ENCODE assay signal across 10 cellular contexts in genomic region chr1:27071049-27071416, GRCh38. TPM values are rescaled to one million over a fixed set of nuclear protein-coding genes. Genes with fewer than 3 reads are reported as not detected.
DNase-seq lines count a peak whose midpoint lies in the region; ATAC-seq and TF ChIP-seq lines count a peak whose summit lies in the region.
"Had no signal": no experiment of that assay in that cellular context is flagged by ENCODE, and none has a peak within 500 bp of the region (broad histone marks: within the 10 kb centered on the region; RNA-seq: fewer than 3 reads in every experiment).

No MANE protein-coding gene starts in this region.

- H3K27me3 ChIP-seq in H9 (ENCODE audit: insufficient read depth, low read length) (no peaks in the 10 kb centered on the region), RWPE2 (ENCODE audit: insufficient read depth, poor library complexity, severe bottlenecking) (no peaks in the 10 kb centered on the region), foreskin keratinocyte (peaks cover 6% of the 10 kb centered on the region)

- DNase-seq in H9 (peak; percentile 64), RWPE2 (ENCODE audit: low spot score) (no peak), foreskin keratinocyte (peak; percentile 66 to 74), posterior cingulate gyrus (peak in 9 of 10 donors; percentile 26 to 96 (median 80)), T-helper 1 cell (no peak), NCI-H2081 treated with DMSO at 0.1 percent for 48 hours (lab: John Stamatoyannopoulos, UW) (no peak)
- DNase-seq in activated naive CD4-positive, alpha-beta T cell treated with anti-CD3 and anti-CD28 coated beads for 36 hours: no peak
- DNase-seq: activated CD4-positive, alpha-beta T cell treated with anti-CD3 and anti-CD28 coated beads, Interleukin-2, amount 10 ng/mL, durations not matched to agents 7 days and 5 days; NK-92 treated with Interleukin-12 subunit alpha and Interleukin-12 subunit beta, amount 100 ng/mL, for 24 hours had no signal

- H4K8ac ChIP-seq in H9 (replicated peaks; ENCODE audit: insufficient read length, low read depth, low read length): no peak overlapping the region

- no peaks in the 10 kb centered on the region for H3K79me2 ChIP-seq in H9 (ENCODE audit: insufficient read depth, low read length)

- no peak overlapping the region for H3K4ac ChIP-seq in H9 (ENCODE audit: low read depth, low read length)

- H2BK15ac ChIP-seq in H9 (ENCODE audit: low read depth, low read length): no peak overlapping the region

- no peak overlapping the region for H3K56ac ChIP-seq in H9 (ENCODE audit: insufficient read length, low read depth, low read length)

- no peak overlapping the region for H3K18ac ChIP-seq in H9 (ENCODE audit: insufficient read length, low read depth, low read length)

- H3K4me2 ChIP-seq in H9 (ENCODE audit: insufficient read depth, insufficient read length, low read length): no peak overlapping the region

- no peak overlapping the region for H3T11ph ChIP-seq in H9 (ENCODE audit: low read length)

- H3K4me3 ChIP-seq in RWPE2 (ENCODE audit: severe bottlenecking): no peak overlapping the region

- no peak overlapping the region for H2BK5ac ChIP-seq in H9 (ENCODE audit: insufficient read length, low read length)

- peaks cover 9 to 15% of the 10 kb centered on the region in 2 experiments; a peak in 3 of 4 replicates for H3K4me1 Mint-ChIP-seq in H9
- no peaks in the 10 kb centered on the region for H3K4me1 Mint-ChIP-seq in activated naive CD4-positive, alpha-beta T cell treated with anti-CD3 and anti-CD28 coated beads for 36 hours (ENCODE audit: low read depth)
- H3K4me1 Mint-ChIP-seq: activated CD4-positive, alpha-beta T cell treated with anti-CD3 and anti-CD28 coated beads, Interleukin-2, amount 10 ng/mL, durations not matched to agents 7 days and 5 days had no signal

- H3K9ac ChIP-seq in H9 (ENCODE audit: extremely low read depth, insufficient read length, low read length): no peak overlapping the region

- no peaks in the 10 kb centered on the region for H3K9me3 ChIP-seq in H9 (ENCODE audit: control insufficient read depth, low read depth, low read length)
- H3K9me3 ChIP-seq in RWPE2 (ENCODE audit: severe bottlenecking): no peaks in the 10 kb centered on the region

- no peaks in the 10 kb centered on the region for H3K36me3 ChIP-seq in RWPE2 (ENCODE audit: low read depth)

- TF ChIP-seq CTCF in H9 (conservative IDR thresholded peaks at IDR 0.05) (no peak), RWPE2 (IDR thresholded peaks at IDR 0.05; ENCODE audit: poor library complexity, severe bottlenecking) (no peak), foreskin keratinocyte (conservative IDR thresholded peaks at IDR 0.05) (no peak)

- H2BK20ac ChIP-seq in H9 (ENCODE audit: low read depth, low read length, poor library complexity, severe bottlenecking): no peak overlapping the region

- no peak overlapping the region for H3K23ac ChIP-seq in H9 (ENCODE audit: insufficient read length, low read depth, low read length)

- no peak overlapping the region; the same call in 1 of the 2 replicates for H3K14ac ChIP-seq in H9 (ENCODE audit: insufficient read depth, low read length)

- H2BK120ac ChIP-seq in H9 (ENCODE audit: low read depth, low read length, poor library complexity, severe bottlenecking): no peak overlapping the region

- no peak overlapping the region for H4K5ac ChIP-seq in H9 (ENCODE audit: insufficient read length, low read depth, low read length)

- ATAC-seq in RWPE2 (ENCODE audit: low read depth) (peak; percentile 40; the same call in 1 of the 3 replicates), foreskin keratinocyte (peak; percentile 47), HG02610 (IDR thresholded peaks at IDR 0.05; ENCODE audit: unreplicated experiment) (no peak)

- no peak overlapping the region for H2BK12ac ChIP-seq in H9 (ENCODE audit: insufficient read length, low read depth, low read length)

- no peaks in the 10 kb centered on the region for H3K23me2 ChIP-seq in H9 (ENCODE audit: insufficient read length, low read depth, low read length, poor library complexity, severe bottlenecking)

- no peaks in the 10 kb centered on the region; a peak in 1 of 7 replicates for H3K36me3 Mint-ChIP-seq in H9 (ENCODE audit: insufficient read depth in 1 of 3, low read depth in 3 of 3)
- no peaks in the 10 kb centered on the region for H3K36me3 Mint-ChIP-seq in activated naive CD4-positive, alpha-beta T cell treated with anti-CD3 and anti-CD28 coated beads for 36 hours (ENCODE audit: low read depth)

- H3K27ac Mint-ChIP-seq in H9: peak overlapping the region in 1 of 3 experiments; percentile 67; a peak in 2 of 7 replicates
- no peak overlapping the region for H3K27ac Mint-ChIP-seq in activated naive CD4-positive, alpha-beta T cell treated with anti-CD3 and anti-CD28 coated beads for 36 hours

- H3K27me3 Mint-ChIP-seq in H9 (ENCODE audit: low read depth): no peaks in the 10 kb centered on the region; the same call in 1 of the 2 replicates
- no peaks in the 10 kb centered on the region for H3K27me3 Mint-ChIP-seq in activated naive CD4-positive, alpha-beta T cell treated with anti-CD3 and anti-CD28 coated beads for 36 hours (ENCODE audit: low read depth)
- H3K27me3 Mint-ChIP-seq: activated CD4-positive, alpha-beta T cell treated with anti-CD3 and anti-CD28 coated beads, Interleukin-2, amount 10 ng/mL, durations not matched to agents 7 days and 5 days had no signal

- CTCF ChIA-PET in activated naive CD4-positive, alpha-beta T cell treated with anti-CD3 and anti-CD28 coated beads for 36 hours (lab: Charles Lee): interaction anchor here (1.3 to 1.5 kb wide), 2 partner anchors 25 to 27 kb away, joined by 4 to 6 read pairs; no protein-coding TSS in a partner anchor

- H3K9me3 Mint-ChIP-seq in H9: no peaks in the 10 kb centered on the region; a peak in 1 of 5 replicates
- no peaks in the 10 kb centered on the region for H3K9me3 Mint-ChIP-seq in activated naive CD4-positive, alpha-beta T cell treated with anti-CD3 and anti-CD28 coated beads for 36 hours
- H3K9me3 Mint-ChIP-seq: activated CD4-positive, alpha-beta T cell treated with anti-CD3 and anti-CD28 coated beads, Interleukin-2, amount 10 ng/mL, durations not matched to agents 7 days and 5 days had no signal

- no peaks in the 10 kb centered on the region for H3K4me1 ChIP-seq in H9 (ENCODE audit: insufficient read depth, low read length)
- H3K4me1 ChIP-seq in RWPE2 (ENCODE audit: insufficient read depth, poor library complexity, severe bottlenecking): no peaks in the 10 kb centered on the region
- H3K4me1 ChIP-seq in foreskin keratinocyte: no peaks in the 10 kb centered on the region

- no CpG with 5 or more reads among the region's 8 CpGs for WGBS in H9 (ENCODE audit: extremely low coverage, insufficient read length, low lambda C conversion rate)

- H3K79me1 ChIP-seq in H9 (ENCODE audit: insufficient read depth, low read depth, low read length, poor library complexity, severe bottlenecking): no peaks in the 10 kb centered on the region

- H3K4me3 Mint-ChIP-seq in H9: no peak overlapping the region
- H3K4me3 Mint-ChIP-seq in activated naive CD4-positive, alpha-beta T cell treated with anti-CD3 and anti-CD28 coated beads for 36 hours: no peak overlapping the region
- H3K4me3 Mint-ChIP-seq: activated CD4-positive, alpha-beta T cell treated with anti-CD3 and anti-CD28 coated beads, Interleukin-2, amount 10 ng/mL, durations not matched to agents 7 days and 5 days had no signal

- H3K27ac ChIP-seq in H9 (ENCODE audit: insufficient read length, low read depth, low read length) (no peak overlapping the region), RWPE2 (ENCODE audit: poor library complexity, severe bottlenecking) (no peak overlapping the region), foreskin keratinocyte (no peak overlapping the region)

- intact Hi-C loops in posterior cingulate gyrus (cut with DNase I): no loop called here
- intact Hi-C loops in activated naive CD4-positive, alpha-beta T cell treated with anti-CD3 and anti-CD28 coated beads for 36 hours (cut with micrococcal nuclease): no loop called here

- no peaks in the 10 kb centered on the region for H4K20me1 ChIP-seq in H9 (ENCODE audit: control insufficient read depth, insufficient read depth, insufficient read length)

- no peak overlapping the region for H2AK5ac ChIP-seq in H9 (ENCODE audit: insufficient read length, low read length)

- H4K91ac ChIP-seq in H9 (ENCODE audit: insufficient read length, low read depth, low read length): no peak overlapping the region

- no peak overlapping the region for H2AFZ ChIP-seq in H9 (ENCODE audit: low read length)

RNA-seq across cellular contexts. Expression of gene TENT5B, which starts 58.4 kb away (rescaled TPM):
- total RNA-seq in H9 (2021) (124 and 126 TPM in 2 replicates), foreskin keratinocyte (55.8 and 59.5 TPM in 2 replicates)
- 46.7 and 50.3 TPM in 2 replicates for polyA plus RNA-seq in foreskin keratinocyte
- total RNA-seq in activated naive CD4-positive, alpha-beta T cell treated with anti-CD3 and anti-CD28 coated beads for 36 hours: not detected
- total RNA-seq: activated CD4-positive, alpha-beta T cell treated with anti-CD3 and anti-CD28 coated beads, Interleukin-2, amount 10 ng/mL, durations not matched to agents 7 days and 5 days had no signal

Comparison
In these comparisons a context has a peak if more than half of its experiments do, and no peak if none do; other contexts are left out.
1. DNase-seq: peak in H9 (single experiment), foreskin keratinocyte (2 of 2) and posterior cingulate gyrus (9 of 10); none in RWPE2 (single experiment), T-helper 1 cell (0 of 5), NCI-H2081 treated with DMSO at 0.1 percent for 48 hours (single experiment) and activated naive CD4-positive, alpha-beta T cell treated with anti-CD3 and anti-CD28 coated beads for 36 hours (single experiment).
2. RNA of gene TENT5B, which starts 58.4 kb away (total RNA-seq): 124 to 126 TPM in H9 and 55.8 to 59.5 TPM in foreskin keratinocyte; not detected in activated naive CD4-positive, alpha-beta T cell treated with anti-CD3 and anti-CD28 coated beads for 36 hours; every median in the first group is over 10 times any median in the second.